Comparison of ENCODE assay signal across 2 cellular contexts in the genomic region with DNA sequence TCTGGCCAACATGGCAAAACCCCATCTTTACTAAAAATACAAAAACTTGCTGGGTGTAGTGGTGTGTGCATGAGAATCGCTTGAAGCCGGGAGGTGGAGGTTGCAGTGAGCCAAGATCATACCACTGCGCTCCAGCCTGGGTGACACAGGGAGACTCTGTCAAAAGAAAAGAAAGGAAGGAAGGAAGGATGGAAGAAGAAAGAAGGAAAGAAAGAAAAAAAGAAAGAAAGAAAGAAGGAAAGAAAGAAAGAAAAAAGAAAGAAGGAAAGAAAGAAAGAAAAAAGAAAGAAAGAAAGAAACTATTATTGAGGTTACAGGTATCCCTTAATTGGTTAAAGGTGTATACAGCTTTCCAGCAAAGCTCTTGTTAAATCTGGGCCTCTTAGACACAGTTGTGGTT. TPM values are rescaled to one million over a fixed set of nuclear protein-coding genes. Genes with fewer than 3 reads are reported as not detected.
"Had no signal": no experiment of that assay in that cellular context is flagged by ENCODE, and none has a peak within 500 bp of the region (broad histone marks: within the 10 kb centered on the region; RNA-seq: fewer than 3 reads in every experiment).

No MANE protein-coding gene starts in this region.

RNA-seq across cellular contexts. Expression of a gene that starts 29.6 kb away (rescaled TPM):
- total RNA-seq: G401, GM12878 had no signal
- polyA plus RNA-seq: GM12878 had no signal

RNA-seq across cellular contexts. Expression of a gene that starts 40.7 kb away (rescaled TPM):
- total RNA-seq: G401, GM12878 had no signal
- polyA plus RNA-seq: GM12878 had no signal
